In the genomic region with DNA sequence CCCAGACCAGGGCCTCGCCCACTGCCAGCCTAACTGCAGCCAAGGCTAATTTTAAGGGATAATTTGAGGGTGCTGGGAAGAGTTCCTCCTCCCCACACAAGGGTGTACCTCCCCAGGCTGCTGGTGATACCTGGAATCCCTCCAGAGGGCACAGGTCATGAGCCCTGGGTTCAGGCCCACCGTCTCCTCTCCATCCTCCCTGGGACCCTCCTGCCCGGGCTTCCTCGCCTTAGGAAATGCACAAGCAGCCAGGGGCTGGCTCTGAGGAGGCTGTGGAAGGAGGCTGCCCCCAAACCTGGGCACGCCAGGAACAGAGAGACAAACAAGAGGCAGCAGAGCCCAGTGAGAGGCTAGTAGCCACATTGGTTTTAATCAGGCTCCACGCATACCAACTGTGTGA, we compare ENCODE assay signal across 16 cellular contexts. TPM values are rescaled to one million over a fixed set of nuclear protein-coding genes. Genes with fewer than 3 reads are reported as not detected.
"Had no signal": no experiment of that assay in that cellular context is flagged by ENCODE, and none has a peak within 500 bp of the region (broad histone marks: within the 10 kb centered on the region; RNA-seq: fewer than 3 reads in every experiment).

No MANE protein-coding gene starts in this region.

- H3K27ac Mint-ChIP-seq: activated naive CD4-positive, alpha-beta T cell treated with anti-CD3 and anti-CD28 coated beads for 36 hours; activated naive CD8-positive, alpha-beta T cell treated with anti-CD3 and anti-CD28 coated beads, Interleukin-2, amount 50 U/mL, for 24 hours; stimulated activated naive B cell treated with anti-CD40 and anti-IgM and Interleukin-4, amounts not matched to agents 10 μg/mL and 1 μg/mL and 100 μg/mL, for 72 hours had no signal

- DNase-seq: activated CD4-positive, alpha-beta T cell treated with anti-CD3 and anti-CD28 coated beads for 1 hour; activated CD4-positive, alpha-beta T cell treated with anti-CD3 and anti-CD28 coated beads, Interleukin-2, amount 50 U/mL, for 4 hours; activated naive CD4-positive, alpha-beta T cell treated with anti-CD3 and anti-CD28 coated beads for 36 hours; activated naive CD8-positive, alpha-beta T cell treated with anti-CD3 and anti-CD28 coated beads, Interleukin-2, amount 50 U/mL, for 24 hours; cerebellar nuclear complex; left colon; naive thymus-derived CD4-positive, alpha-beta T cell; stimulated activated CD4-positive, alpha-beta T cell treated with anti-CD3 and anti-CD28 coated beads, Interleukin-15, amount 100 ng/mL, for 24 hours; stimulated activated CD4-positive, alpha-beta T cell treated with anti-CD3 and anti-CD28 coated beads, Interleukin-4, amount 100 ng/mL, for 1 hour; stimulated activated naive B cell treated with anti-CD40 and anti-IgM and Interleukin-4, amounts not matched to agents 10 μg/mL and 1 μg/mL and 100 μg/mL, for 72 hours; upper lobe of right lung had no signal

- H3K4me3 ChIP-seq: breast epithelium, SK-N-MC, upper lobe of right lung had no signal

- H3K9me3 ChIP-seq: breast epithelium, upper lobe of right lung had no signal

- H3K9me3 Mint-ChIP-seq: activated naive CD4-positive, alpha-beta T cell treated with anti-CD3 and anti-CD28 coated beads for 36 hours; activated naive CD8-positive, alpha-beta T cell treated with anti-CD3 and anti-CD28 coated beads, Interleukin-2, amount 50 U/mL, for 24 hours; activated T-helper 2 cell treated with anti-CD3 and anti-CD28 coated beads, Interferon-gamma antibody, Interleukin-2, Interleukin-4, amounts not matched to agents 10 μg/mL and 5 μg/mL and 100 μg/mL, durations not matched to agents 14 hours and 24 hours and 36 hours; naive thymus-derived CD4-positive, alpha-beta T cell; stimulated activated naive B cell treated with anti-CD40 and anti-IgM and Interleukin-4, amounts not matched to agents 10 μg/mL and 1 μg/mL and 100 μg/mL, for 72 hours had no signal

- H3K36me3 ChIP-seq: breast epithelium, upper lobe of right lung had no signal

- H3K4me3 Mint-ChIP-seq: activated naive CD4-positive, alpha-beta T cell treated with anti-CD3 and anti-CD28 coated beads for 36 hours; activated naive CD8-positive, alpha-beta T cell treated with anti-CD3 and anti-CD28 coated beads, Interleukin-2, amount 50 U/mL, for 24 hours; stimulated activated naive B cell treated with anti-CD40 and anti-IgM and Interleukin-4, amounts not matched to agents 10 μg/mL and 1 μg/mL and 100 μg/mL, for 72 hours had no signal

- H3K27ac ChIP-seq: epithelial cell of prostate, SK-N-MC, upper lobe of right lung had no signal

- ATAC-seq: activated naive CD8-positive, alpha-beta T cell treated with anti-CD3 and anti-CD28 coated beads, Interleukin-2, amount 50 U/mL, for 24 hours; left colon; naive thymus-derived CD4-positive, alpha-beta T cell; stimulated activated naive B cell treated with anti-CD40 and anti-IgM and Interleukin-4, amounts not matched to agents 10 μg/mL and 1 μg/mL and 100 μg/mL, for 72 hours; upper lobe of right lung had no signal

- H3K36me3 Mint-ChIP-seq: naive thymus-derived CD4-positive, alpha-beta T cell; stimulated activated naive B cell treated with anti-CD40 and anti-IgM and Interleukin-4, amounts not matched to agents 10 μg/mL and 1 μg/mL and 100 μg/mL, for 72 hours had no signal

- H3K27me3 ChIP-seq: breast epithelium, upper lobe of right lung had no signal

RNA-seq across cellular contexts. Expression of a gene that starts 16.6 kb away (rescaled TPM):
- total RNA-seq: mononuclear cell had no signal
- polyA plus RNA-seq: naive thymus-derived CD4-positive, alpha-beta T cell had no signal
